ENCODE assay signal across 1 cellular context in the genomic region with DNA sequence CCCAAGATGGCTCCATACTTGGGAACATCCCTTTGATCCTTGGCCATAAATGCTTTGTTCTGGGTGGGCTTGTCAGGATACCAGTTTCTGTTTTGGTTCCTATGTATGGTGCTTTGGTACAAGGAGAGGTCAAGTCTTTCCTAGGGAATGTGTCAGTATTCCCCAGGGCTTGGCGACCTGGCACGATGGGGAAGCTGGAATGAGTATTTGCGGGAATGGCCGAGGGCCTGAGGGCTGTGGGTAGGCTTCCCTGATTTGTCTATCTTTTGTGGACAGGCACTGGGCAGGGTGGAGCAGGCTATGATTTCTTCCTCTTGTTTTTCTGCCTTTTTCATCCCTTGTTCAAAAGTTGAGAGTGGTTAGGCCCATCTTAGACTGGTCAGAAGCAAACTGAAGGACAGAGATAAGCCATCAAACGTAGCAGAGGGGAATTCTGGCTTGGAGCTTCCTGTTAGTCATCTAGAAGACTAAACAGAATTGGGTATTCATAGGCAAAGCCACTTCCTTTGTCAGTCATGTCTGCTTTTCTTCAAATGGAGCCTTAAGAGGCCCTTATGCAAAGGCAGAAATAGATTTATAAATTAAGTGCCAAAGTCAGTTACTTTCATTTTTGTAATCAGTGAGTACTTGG.
TF ChIP-seq lines count a peak whose summit lies in the region.

No MANE protein-coding gene starts in this region.

TF ChIP-seq in K562, 482 proteins besides CTCF, POLR2A, EP300 and RAD21 (continued from another document and continues in another):
- TF ChIP-seq, protein P1, sequence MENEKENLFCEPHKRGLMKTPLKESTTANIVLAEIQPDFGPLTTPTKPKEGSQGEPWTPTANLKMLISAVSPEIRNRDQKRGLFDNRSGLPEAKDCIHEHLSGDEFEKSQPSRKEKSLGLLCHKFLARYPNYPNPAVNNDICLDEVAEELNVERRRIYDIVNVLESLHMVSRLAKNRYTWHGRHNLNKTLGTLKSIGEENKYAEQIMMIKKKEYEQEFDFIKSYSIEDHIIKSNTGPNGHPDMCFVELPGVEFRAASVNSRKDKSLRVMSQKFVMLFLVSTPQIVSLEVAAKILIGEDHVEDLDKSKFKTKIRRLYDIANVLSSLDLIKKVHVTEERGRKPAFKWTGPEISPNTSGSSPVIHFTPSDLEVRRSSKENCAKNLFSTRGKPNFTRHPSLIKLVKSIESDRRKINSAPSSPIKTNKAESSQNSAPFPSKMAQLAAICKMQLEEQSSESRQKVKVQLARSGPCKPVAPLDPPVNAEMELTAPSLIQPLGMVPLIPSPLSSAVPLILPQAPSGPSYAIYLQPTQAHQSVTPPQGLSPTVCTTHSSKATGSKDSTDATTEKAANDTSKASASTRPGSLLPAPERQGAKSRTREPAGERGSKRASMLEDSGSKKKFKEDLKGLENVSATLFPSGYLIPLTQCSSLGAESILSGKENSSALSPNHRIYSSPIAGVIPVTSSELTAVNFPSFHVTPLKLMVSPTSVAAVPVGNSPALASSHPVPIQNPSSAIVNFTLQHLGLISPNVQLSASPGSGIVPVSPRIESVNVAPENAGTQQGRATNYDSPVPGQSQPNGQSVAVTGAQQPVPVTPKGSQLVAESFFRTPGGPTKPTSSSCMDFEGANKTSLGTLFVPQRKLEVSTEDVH (IDR thresholded peaks at IDR 0.05; ENCODE audit: low read depth, partially characterized antibody), result no peak
- TF ChIP-seq PHF8 (IDR thresholded peaks at IDR 0.05; ENCODE audit: borderline replicate concordance, low read length) (no peak), CSDE1 (IDR thresholded peaks at IDR 0.05) (no peak), HNRNPLL (IDR thresholded peaks at IDR 0.05; ENCODE audit: low read depth, low read length, poor library complexity, severe bottlenecking) (no peak), TSC22D4 (tag; IDR thresholded peaks at IDR 0.05) (no peak), MCM7 (IDR thresholded peaks at IDR 0.05) (no peak), POLR3A (IDR thresholded peaks at IDR 0.05; ENCODE audit: borderline replicate concordance, extremely low read depth, insufficient read depth, insufficient read length) (no peak), HDAC3 (IDR thresholded peaks at IDR 0.05; ENCODE audit: borderline replicate concordance, partially characterized antibody) (peak; percentile 62), PRPF4 (IDR thresholded peaks at IDR 0.05; ENCODE audit: insufficient read depth, low read depth, low read length, poor library complexity, severe bottlenecking) (no peak), TARDBP (IDR thresholded peaks at IDR 0.05) (no peak), RHOXF2B (CRISPR knock-in tag; conservative IDR thresholded peaks at IDR 0.05) (no peak), NCOA6 (IDR thresholded peaks at IDR 0.05) (no peak), ETS2 (tag; IDR thresholded peaks at IDR 0.05; ENCODE audit: borderline replicate concordance, poor library complexity, severe bottlenecking) (no peak), IFI16 (CRISPR knock-in tag; IDR thresholded peaks at IDR 0.05) (no peak), ETV1 (tag; conservative IDR thresholded peaks at IDR 0.05; ENCODE audit: low read depth) (0 out of 2 replicates have a peak, but pooled peaks have one; percentile 19), ZZZ3 (IDR thresholded peaks at IDR 0.05) (no peak), ILK (tag; IDR thresholded peaks at IDR 0.05; ENCODE audit: borderline replicate concordance, low read depth) (no peak), TAL1 (IDR thresholded peaks at IDR 0.05) (peak; percentile 56), ZNF175 (CRISPR knock-in tag; IDR thresholded peaks at IDR 0.05; ENCODE audit: low read depth) (peak; percentile 57; the same call in 1 of the 2 replicates), ZNF316 (IDR thresholded peaks at IDR 0.05) (no peak), SIN3A (IDR thresholded peaks at IDR 0.05; ENCODE audit: borderline replicate concordance in 2 of 2, control insufficient read depth in 1 of 2, low read depth in 2 of 2, low read length in 2 of 2) (no peak), TBP (optimal IDR thresholded peaks at IDR 0.05; ENCODE audit: low read depth, low read length) (no peak), SMAD2 (IDR thresholded peaks at IDR 0.05; ENCODE audit: low read depth, low read length) (no peak), HMG20A (CRISPR knock-in tag; conservative IDR thresholded peaks at IDR 0.05) (no peak), GABPA (tag; conservative IDR thresholded peaks at IDR 0.05; ENCODE audit: low read depth) (peak; percentile 69), ZNF584 (CRISPR knock-in tag; IDR thresholded peaks at IDR 0.05; ENCODE audit: low read depth) (peak; percentile 84), EP400 (IDR thresholded peaks at IDR 0.05) (no peak), ZFP30 (CRISPR knock-in tag; IDR thresholded peaks at IDR 0.05; ENCODE audit: borderline replicate concordance) (no peak), CXXC5 (CRISPR knock-in tag; IDR thresholded peaks at IDR 0.05) (no peak), MTA3 (IDR thresholded peaks at IDR 0.05; ENCODE audit: borderline replicate concordance) (no peak), HLTF (IDR thresholded peaks at IDR 0.05) (no peak), ZNF274 (IDR thresholded peaks at IDR 0.05; ENCODE audit: borderline replicate concordance, low read depth, low read length) (no peak)
- TF ChIP-seq, protein P2, sequence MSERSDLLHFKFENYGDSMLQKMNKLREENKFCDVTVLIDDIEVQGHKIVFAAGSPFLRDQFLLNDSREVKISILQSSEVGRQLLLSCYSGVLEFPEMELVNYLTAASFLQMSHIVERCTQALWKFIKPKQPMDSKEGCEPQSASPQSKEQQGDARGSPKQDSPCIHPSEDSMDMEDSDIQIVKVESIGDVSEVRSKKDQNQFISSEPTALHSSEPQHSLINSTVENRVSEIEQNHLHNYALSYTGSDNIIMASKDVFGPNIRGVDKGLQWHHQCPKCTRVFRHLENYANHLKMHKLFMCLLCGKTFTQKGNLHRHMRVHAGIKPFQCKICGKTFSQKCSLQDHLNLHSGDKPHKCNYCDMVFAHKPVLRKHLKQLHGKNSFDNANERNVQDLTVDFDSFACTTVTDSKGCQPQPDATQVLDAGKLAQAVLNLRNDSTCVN (CRISPR knock-in tag; IDR thresholded peaks at IDR 0.05), result no peak
- TF ChIP-seq, protein P3, sequence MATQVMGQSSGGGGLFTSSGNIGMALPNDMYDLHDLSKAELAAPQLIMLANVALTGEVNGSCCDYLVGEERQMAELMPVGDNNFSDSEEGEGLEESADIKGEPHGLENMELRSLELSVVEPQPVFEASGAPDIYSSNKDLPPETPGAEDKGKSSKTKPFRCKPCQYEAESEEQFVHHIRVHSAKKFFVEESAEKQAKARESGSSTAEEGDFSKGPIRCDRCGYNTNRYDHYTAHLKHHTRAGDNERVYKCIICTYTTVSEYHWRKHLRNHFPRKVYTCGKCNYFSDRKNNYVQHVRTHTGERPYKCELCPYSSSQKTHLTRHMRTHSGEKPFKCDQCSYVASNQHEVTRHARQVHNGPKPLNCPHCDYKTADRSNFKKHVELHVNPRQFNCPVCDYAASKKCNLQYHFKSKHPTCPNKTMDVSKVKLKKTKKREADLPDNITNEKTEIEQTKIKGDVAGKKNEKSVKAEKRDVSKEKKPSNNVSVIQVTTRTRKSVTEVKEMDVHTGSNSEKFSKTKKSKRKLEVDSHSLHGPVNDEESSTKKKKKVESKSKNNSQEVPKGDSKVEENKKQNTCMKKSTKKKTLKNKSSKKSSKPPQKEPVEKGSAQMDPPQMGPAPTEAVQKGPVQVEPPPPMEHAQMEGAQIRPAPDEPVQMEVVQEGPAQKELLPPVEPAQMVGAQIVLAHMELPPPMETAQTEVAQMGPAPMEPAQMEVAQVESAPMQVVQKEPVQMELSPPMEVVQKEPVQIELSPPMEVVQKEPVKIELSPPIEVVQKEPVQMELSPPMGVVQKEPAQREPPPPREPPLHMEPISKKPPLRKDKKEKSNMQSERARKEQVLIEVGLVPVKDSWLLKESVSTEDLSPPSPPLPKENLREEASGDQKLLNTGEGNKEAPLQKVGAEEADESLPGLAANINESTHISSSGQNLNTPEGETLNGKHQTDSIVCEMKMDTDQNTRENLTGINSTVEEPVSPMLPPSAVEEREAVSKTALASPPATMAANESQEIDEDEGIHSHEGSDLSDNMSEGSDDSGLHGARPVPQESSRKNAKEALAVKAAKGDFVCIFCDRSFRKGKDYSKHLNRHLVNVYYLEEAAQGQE (CRISPR knock-in tag; IDR thresholded peaks at IDR 0.05; ENCODE audit: low read depth), result no peak
- TF ChIP-seq, protein P4, sequence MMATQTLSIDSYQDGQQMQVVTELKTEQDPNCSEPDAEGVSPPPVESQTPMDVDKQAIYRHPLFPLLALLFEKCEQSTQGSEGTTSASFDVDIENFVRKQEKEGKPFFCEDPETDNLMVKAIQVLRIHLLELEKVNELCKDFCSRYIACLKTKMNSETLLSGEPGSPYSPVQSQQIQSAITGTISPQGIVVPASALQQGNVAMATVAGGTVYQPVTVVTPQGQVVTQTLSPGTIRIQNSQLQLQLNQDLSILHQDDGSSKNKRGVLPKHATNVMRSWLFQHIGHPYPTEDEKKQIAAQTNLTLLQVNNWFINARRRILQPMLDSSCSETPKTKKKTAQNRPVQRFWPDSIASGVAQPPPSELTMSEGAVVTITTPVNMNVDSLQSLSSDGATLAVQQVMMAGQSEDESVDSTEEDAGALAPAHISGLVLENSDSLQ (IDR thresholded peaks at IDR 0.05), result peak; percentile 25; the same call in 1 of the 2 replicates
- TF ChIP-seq, protein P5, sequence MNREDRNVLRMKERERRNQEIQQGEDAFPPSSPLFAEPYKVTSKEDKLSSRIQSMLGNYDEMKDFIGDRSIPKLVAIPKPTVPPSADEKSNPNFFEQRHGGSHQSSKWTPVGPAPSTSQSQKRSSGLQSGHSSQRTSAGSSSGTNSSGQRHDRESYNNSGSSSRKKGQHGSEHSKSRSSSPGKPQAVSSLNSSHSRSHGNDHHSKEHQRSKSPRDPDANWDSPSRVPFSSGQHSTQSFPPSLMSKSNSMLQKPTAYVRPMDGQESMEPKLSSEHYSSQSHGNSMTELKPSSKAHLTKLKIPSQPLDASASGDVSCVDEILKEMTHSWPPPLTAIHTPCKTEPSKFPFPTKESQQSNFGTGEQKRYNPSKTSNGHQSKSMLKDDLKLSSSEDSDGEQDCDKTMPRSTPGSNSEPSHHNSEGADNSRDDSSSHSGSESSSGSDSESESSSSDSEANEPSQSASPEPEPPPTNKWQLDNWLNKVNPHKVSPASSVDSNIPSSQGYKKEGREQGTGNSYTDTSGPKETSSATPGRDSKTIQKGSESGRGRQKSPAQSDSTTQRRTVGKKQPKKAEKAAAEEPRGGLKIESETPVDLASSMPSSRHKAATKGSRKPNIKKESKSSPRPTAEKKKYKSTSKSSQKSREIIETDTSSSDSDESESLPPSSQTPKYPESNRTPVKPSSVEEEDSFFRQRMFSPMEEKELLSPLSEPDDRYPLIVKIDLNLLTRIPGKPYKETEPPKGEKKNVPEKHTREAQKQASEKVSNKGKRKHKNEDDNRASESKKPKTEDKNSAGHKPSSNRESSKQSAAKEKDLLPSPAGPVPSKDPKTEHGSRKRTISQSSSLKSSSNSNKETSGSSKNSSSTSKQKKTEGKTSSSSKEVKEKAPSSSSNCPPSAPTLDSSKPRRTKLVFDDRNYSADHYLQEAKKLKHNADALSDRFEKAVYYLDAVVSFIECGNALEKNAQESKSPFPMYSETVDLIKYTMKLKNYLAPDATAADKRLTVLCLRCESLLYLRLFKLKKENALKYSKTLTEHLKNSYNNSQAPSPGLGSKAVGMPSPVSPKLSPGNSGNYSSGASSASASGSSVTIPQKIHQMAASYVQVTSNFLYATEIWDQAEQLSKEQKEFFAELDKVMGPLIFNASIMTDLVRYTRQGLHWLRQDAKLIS (CRISPR knock-in tag; IDR thresholded peaks at IDR 0.05), result no peak
- TF ChIP-seq, protein P6, sequence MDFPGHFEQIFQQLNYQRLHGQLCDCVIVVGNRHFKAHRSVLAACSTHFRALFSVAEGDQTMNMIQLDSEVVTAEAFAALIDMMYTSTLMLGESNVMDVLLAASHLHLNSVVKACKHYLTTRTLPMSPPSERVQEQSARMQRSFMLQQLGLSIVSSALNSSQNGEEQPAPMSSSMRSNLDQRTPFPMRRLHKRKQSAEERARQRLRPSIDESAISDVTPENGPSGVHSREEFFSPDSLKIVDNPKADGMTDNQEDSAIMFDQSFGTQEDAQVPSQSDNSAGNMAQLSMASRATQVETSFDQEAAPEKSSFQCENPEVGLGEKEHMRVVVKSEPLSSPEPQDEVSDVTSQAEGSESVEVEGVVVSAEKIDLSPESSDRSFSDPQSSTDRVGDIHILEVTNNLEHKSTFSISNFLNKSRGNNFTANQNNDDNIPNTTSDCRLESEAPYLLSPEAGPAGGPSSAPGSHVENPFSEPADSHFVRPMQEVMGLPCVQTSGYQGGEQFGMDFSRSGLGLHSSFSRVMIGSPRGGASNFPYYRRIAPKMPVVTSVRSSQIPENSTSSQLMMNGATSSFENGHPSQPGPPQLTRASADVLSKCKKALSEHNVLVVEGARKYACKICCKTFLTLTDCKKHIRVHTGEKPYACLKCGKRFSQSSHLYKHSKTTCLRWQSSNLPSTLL (IDR thresholded peaks at IDR 0.05), result no peak
- TF ChIP-seq, protein P7, sequence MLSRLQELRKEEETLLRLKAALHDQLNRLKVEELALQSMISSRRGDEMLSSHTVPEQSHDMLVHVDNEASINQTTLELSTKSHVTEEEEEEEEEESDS (CRISPR knock-in tag; IDR thresholded peaks at IDR 0.05), result no peak
- TF ChIP-seq, protein P8, sequence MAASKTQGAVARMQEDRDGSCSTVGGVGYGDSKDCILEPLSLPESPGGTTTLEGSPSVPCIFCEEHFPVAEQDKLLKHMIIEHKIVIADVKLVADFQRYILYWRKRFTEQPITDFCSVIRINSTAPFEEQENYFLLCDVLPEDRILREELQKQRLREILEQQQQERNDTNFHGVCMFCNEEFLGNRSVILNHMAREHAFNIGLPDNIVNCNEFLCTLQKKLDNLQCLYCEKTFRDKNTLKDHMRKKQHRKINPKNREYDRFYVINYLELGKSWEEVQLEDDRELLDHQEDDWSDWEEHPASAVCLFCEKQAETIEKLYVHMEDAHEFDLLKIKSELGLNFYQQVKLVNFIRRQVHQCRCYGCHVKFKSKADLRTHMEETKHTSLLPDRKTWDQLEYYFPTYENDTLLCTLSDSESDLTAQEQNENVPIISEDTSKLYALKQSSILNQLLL (CRISPR knock-in tag; IDR thresholded peaks at IDR 0.05; ENCODE audit: borderline replicate concordance), result no peak
- TF ChIP-seq, protein P9, sequence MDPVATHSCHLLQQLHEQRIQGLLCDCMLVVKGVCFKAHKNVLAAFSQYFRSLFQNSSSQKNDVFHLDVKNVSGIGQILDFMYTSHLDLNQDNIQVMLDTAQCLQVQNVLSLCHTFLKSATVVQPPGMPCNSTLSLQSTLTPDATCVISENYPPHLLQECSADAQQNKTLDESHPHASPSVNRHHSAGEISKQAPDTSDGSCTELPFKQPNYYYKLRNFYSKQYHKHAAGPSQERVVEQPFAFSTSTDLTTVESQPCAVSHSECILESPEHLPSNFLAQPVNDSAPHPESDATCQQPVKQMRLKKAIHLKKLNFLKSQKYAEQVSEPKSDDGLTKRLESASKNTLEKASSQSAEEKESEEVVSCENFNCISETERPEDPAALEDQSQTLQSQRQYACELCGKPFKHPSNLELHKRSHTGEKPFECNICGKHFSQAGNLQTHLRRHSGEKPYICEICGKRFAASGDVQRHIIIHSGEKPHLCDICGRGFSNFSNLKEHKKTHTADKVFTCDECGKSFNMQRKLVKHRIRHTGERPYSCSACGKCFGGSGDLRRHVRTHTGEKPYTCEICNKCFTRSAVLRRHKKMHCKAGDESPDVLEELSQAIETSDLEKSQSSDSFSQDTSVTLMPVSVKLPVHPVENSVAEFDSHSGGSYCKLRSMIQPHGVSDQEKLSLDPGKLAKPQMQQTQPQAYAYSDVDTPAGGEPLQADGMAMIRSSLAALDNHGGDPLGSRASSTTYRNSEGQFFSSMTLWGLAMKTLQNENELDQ (CRISPR knock-in tag; IDR thresholded peaks at IDR 0.05; ENCODE audit: borderline replicate concordance), result no peak
